Comparison of ENCODE assay signal across 5 cellular contexts in the genomic region with DNA sequence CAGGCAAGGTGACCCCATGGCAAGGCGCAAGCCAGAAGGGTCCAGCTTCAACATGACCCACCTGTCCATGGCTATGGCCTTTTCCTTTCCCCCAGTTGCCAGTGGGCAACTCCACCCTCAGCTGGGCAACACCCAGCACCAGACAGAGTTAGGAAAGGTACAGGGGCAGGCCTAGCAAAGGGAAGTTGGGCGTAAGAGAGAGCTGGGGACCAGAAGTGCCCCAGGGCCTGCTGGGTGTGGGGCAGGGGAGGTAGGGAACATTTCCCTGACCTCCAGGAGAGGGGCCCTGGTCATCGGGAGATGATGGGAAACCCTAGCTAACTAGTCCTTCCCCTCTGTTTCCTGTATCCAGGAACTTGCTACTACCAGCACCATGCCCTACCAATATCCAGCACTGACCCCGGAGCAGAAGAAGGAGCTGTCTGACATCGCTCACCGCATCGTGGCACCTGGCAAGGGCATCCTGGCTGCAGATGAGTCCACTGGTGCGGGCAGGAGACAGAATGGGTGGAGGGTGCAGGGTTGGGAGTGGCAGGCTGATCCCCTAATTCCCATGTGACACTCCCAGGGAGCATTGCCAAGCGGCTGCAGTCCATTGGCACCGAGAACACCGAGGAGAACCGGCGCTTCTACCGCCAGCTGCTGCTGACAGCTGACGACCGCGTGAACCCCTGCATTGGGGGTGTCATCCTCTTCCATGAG. TPM values are rescaled to one million over a fixed set of nuclear protein-coding genes. Genes with fewer than 3 reads are reported as not detected.
DNase-seq lines count a peak whose midpoint lies in the region; ATAC-seq and TF ChIP-seq lines count a peak whose summit lies in the region.

No MANE protein-coding gene starts in this region.

- no peaks in the 10 kb centered on the region for H3K9me3 ChIP-seq in Peyer's patch
- H3K9me3 ChIP-seq in esophagus squamous epithelium = no peaks in the 10 kb centered on the region

- TF ChIP-seq CTCF in Peyer's patch (IDR thresholded peaks at IDR 0.05) = no peak
- no peak for TF ChIP-seq CTCF in esophagus squamous epithelium (IDR thresholded peaks at IDR 0.05)

- WGBS in esophagus squamous epithelium, 2 donors = 13% methylated on average over 3 of the region's 17 CpGs; no CpG with 5 or more reads in 1 of the 2 donors

- peak overlapping the region; percentile 89 to 95 for H3K4me3 Mint-ChIP-seq in stimulated activated naive B cell treated with anti-CD40 and anti-IgM and Interleukin-4, amounts not matched to agents 10 μg/mL and 1 μg/mL and 100 μg/mL, for 72 hours

- no peak for ATAC-seq in stimulated activated naive B cell treated with anti-CD40 and anti-IgM and Interleukin-4, amounts not matched to agents 10 μg/mL and 1 μg/mL and 100 μg/mL, for 72 hours (replicated peaks)
- no peak for ATAC-seq in GM21528 (IDR thresholded peaks at IDR 0.05; ENCODE audit: low FRiP score, unreplicated experiment)

- H3K9me3 Mint-ChIP-seq in stimulated activated naive B cell treated with anti-CD40 and anti-IgM and Interleukin-4, amounts not matched to agents 10 μg/mL and 1 μg/mL and 100 μg/mL, for 72 hours = no peaks in the 10 kb centered on the region

- H3K27me3 ChIP-seq in Peyer's patch (no peaks in the 10 kb centered on the region), esophagus squamous epithelium (no peaks in the 10 kb centered on the region)

- peaks cover 27 to 48% of the 10 kb centered on the region in 2 donors for H3K4me1 Mint-ChIP-seq in stimulated activated naive B cell treated with anti-CD40 and anti-IgM and Interleukin-4, amounts not matched to agents 10 μg/mL and 1 μg/mL and 100 μg/mL, for 72 hours

- peak overlapping the region; percentile 99 for H3K27ac Mint-ChIP-seq in stimulated activated naive B cell treated with anti-CD40 and anti-IgM and Interleukin-4, amounts not matched to agents 10 μg/mL and 1 μg/mL and 100 μg/mL, for 72 hours

- DNase-seq in Peyer's patch (peak in 2 of 3 donors; percentile 58 to 62), esophagus squamous epithelium (lab: John Stamatoyannopoulos, UW) (no peak), GF-D8 (lab: John Stamatoyannopoulos, UW) (no peak)
- no peak for DNase-seq in stimulated activated naive B cell treated with anti-CD40 and anti-IgM and Interleukin-4, amounts not matched to agents 10 μg/mL and 1 μg/mL and 100 μg/mL, for 72 hours

- H3K4me3 ChIP-seq in Peyer's patch (peak overlapping the region; percentile 87 to 99 (median 95)), esophagus squamous epithelium (peak overlapping the region; percentile 92 to 98 (median 95))

- peak overlapping the region; percentile 97 to 99 (median 98) for H3K27ac ChIP-seq in Peyer's patch
- H3K27ac ChIP-seq in esophagus squamous epithelium = peak overlapping the region; percentile 98 to 100 (median 100)

- H3K36me3 ChIP-seq in Peyer's patch (peaks cover 0 to 51% (median 0%) of the 10 kb centered on the region in 3 donors), esophagus squamous epithelium (peaks cover 36 to 53% (median 50%) of the 10 kb centered on the region in 3 donors)

- H3K27me3 Mint-ChIP-seq in stimulated activated naive B cell treated with anti-CD40 and anti-IgM and Interleukin-4, amounts not matched to agents 10 μg/mL and 1 μg/mL and 100 μg/mL, for 72 hours = no peaks in the 10 kb centered on the region

- H3K36me3 Mint-ChIP-seq in stimulated activated naive B cell treated with anti-CD40 and anti-IgM and Interleukin-4, amounts not matched to agents 10 μg/mL and 1 μg/mL and 100 μg/mL, for 72 hours = peaks cover 53 to 61% of the 10 kb centered on the region in 2 donors

- TF ChIP-seq POLR2A in Peyer's patch (IDR thresholded peaks at IDR 0.05) = no peak
- TF ChIP-seq POLR2A in esophagus squamous epithelium (IDR thresholded peaks at IDR 0.05) = peak in 1 of 4 donors; percentile 41

- intact Hi-C loops in esophagus squamous epithelium (cut with DNase I) = no loop called here

- H3K4me1 ChIP-seq in Peyer's patch = peaks cover 0 to 44% (median 12%) of the 10 kb centered on the region in 4 donors
- H3K4me1 ChIP-seq in esophagus squamous epithelium = peaks cover 46 to 76% (median 48%) of the 10 kb centered on the region in 3 donors

RNA-seq across cellular contexts. Expression of a gene that starts 1.5 kb away (rescaled TPM):
- total RNA-seq in Peyer's patch = 1,000 to 10,000 TPM in 1 of 4 donors, 100 to 1,000 TPM in 3; 427 to 1,063 (median 887) TPM
- total RNA-seq in esophagus squamous epithelium = 1,000 to 10,000 TPM; 1,024 to 1,551 (median 1,380) TPM

RNA-seq across cellular contexts. Expression of a gene that starts 8.8 kb away (rescaled TPM):
- total RNA-seq in Peyer's patch (10 to 100 TPM; 43.7 to 79.4 (median 56.6) TPM), esophagus squamous epithelium (100 to 1,000 TPM in 1 of 4 donors, 10 to 100 TPM in 3; 67.9 to 100 (median 78.4) TPM)

RNA-seq across cellular contexts. Expression of a gene that starts 24.7 kb away (rescaled TPM):
- total RNA-seq in Peyer's patch = 1 to 10 TPM in 3 of 4 donors, under 1 TPM in 1; 0.53 to 3.4 (median 2.2) TPM
- total RNA-seq in esophagus squamous epithelium = 1 to 10 TPM; 1.9 to 6.2 (median 4.7) TPM

RNA-seq across cellular contexts. Expression of a gene that starts 29.0 kb away (rescaled TPM):
- 100 to 1,000 TPM in 2 of 4 donors, 10 to 100 TPM in 2; 85.8 to 144 (median 113) TPM for total RNA-seq in Peyer's patch
- 100 to 1,000 TPM in 1 of 4 donors, 10 to 100 TPM in 3; 26.4 to 131 (median 63.0) TPM for total RNA-seq in esophagus squamous epithelium

RNA-seq across cellular contexts. Expression of a gene that starts 36.0 kb away (rescaled TPM):
- total RNA-seq in Peyer's patch (not detected), esophagus squamous epithelium (not detected)

Comparison
In these comparisons a context has a peak if more than half of its experiments do, and no peak if none do; other contexts are left out.
1. DNase-seq: peak in Peyer's patch (2 of 3); none in esophagus squamous epithelium (single experiment), stimulated activated naive B cell treated with anti-CD40 and anti-IgM and Interleukin-4, amounts not matched to agents 10 μg/mL and 1 μg/mL and 100 μg/mL, for 72 hours (single experiment) and GF-D8 (single experiment).